ENCODE assay signal across 8 cellular contexts in the genomic region with DNA sequence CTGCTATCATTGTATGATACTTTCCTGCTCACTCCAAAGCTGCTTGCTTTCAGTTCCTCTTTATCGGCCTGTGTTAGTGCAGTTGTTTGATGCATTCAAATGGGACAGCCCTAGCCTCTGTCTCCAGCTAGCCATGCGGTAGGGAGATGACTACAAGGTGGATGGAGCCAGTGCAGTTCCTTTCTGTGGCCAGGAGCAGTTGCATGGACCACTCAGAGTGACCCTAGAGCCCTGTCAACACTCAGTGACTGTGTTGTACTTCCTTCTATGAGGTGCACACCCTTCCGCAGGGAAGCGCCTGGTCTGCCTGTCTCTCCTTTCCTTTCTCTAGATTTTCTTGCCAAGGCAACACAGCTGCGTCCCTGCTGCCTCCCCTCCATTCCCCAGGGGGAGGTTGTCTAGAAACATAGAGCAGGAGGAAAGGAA. TPM values are rescaled to one million over a fixed set of nuclear protein-coding genes. Genes with fewer than 3 reads are reported as not detected.
DNase-seq lines count a peak whose midpoint lies in the region; ATAC-seq and TF ChIP-seq lines count a peak whose summit lies in the region.

No MANE protein-coding gene starts in this region.

- H3K9me3 ChIP-seq in heart right ventricle (peaks cover 0 to 2% (median 0%) of the 10 kb centered on the region in 11 donors), upper lobe of right lung (no peaks in the 10 kb centered on the region)
- H3K9me3 ChIP-seq in CD8-positive, alpha-beta T cell (ENCODE audit: low read length) = no peaks in the 10 kb centered on the region

- H3K9me3 Mint-ChIP-seq in CD8-positive, alpha-beta T cell = no peaks in the 10 kb centered on the region

- no peak overlapping the region for H3K27ac Mint-ChIP-seq in CD8-positive, alpha-beta T cell

- CTCF ChIA-PET in CD8-positive, alpha-beta T cell (lab: Charles Lee) = no interaction called here

- H3K27me3 ChIP-seq in heart right ventricle = peaks cover 0 to 4% (median 0%) of the 10 kb centered on the region in 7 donors
- no peaks in the 10 kb centered on the region for H3K27me3 ChIP-seq in upper lobe of right lung
- no peaks in the 10 kb centered on the region for H3K27me3 ChIP-seq in CD8-positive, alpha-beta T cell (ENCODE audit: insufficient read depth, low read length)
- no peaks in the 10 kb centered on the region for H3K27me3 ChIP-seq in H7 (ENCODE audit: control insufficient read depth, insufficient read depth, low read length)

- POLR2A ChIA-PET in CD8-positive, alpha-beta T cell (lab: Charles Lee) = no interaction called here

- H3K4me1 Mint-ChIP-seq in CD8-positive, alpha-beta T cell (ENCODE audit: low read depth) = no peaks in the 10 kb centered on the region

- no peak overlapping the region for H3K4me3 Mint-ChIP-seq in CD8-positive, alpha-beta T cell

- TF ChIP-seq CTCF in heart right ventricle (IDR thresholded peaks at IDR 0.05) (no peak), upper lobe of right lung (IDR thresholded peaks at IDR 0.05) (no peak)
- TF ChIP-seq CTCF in CD8-positive, alpha-beta T cell (IDR thresholded peaks at IDR 0.05) = no peak

- ATAC-seq in heart right ventricle (peak in 6 of 8 donors; percentile 23 to 76 (median 58)), Right ventricle myocardium inferior (no peak), HG02884 (IDR thresholded peaks at IDR 0.05; ENCODE audit: unreplicated experiment) (peak; percentile 98), upper lobe of right lung (peak; percentile 37)
- no peak for ATAC-seq in CD8-positive, alpha-beta T cell

- intact Hi-C loops in heart right ventricle (cut with DNase I) = loop anchor here in 1 of 10 donors (10.0 kb wide), 1 partner anchor 57 kb away; no protein-coding TSS in a partner anchor
- intact Hi-C loops in Right ventricle myocardium inferior (cut with DNase I) = no loop called here
- intact Hi-C loops in upper lobe of right lung (cut with DNase I) = no loop called here
- intact Hi-C loops in CD8-positive, alpha-beta T cell (cut with DNase I, micrococcal nuclease) = no loop called here

- WGBS in heart right ventricle, 2 donors = 36 to 41% methylated on average over 5 of the region's 5 CpGs

- peaks cover 12% of the 10 kb centered on the region for H3K27me3 Mint-ChIP-seq in CD8-positive, alpha-beta T cell (ENCODE audit: low read depth)

- H3K4me1 ChIP-seq in heart right ventricle (peaks cover 0 to 22% (median 5%) of the 10 kb centered on the region in 9 donors), upper lobe of right lung (peaks cover 12% of the 10 kb centered on the region)
- no peaks in the 10 kb centered on the region for H3K4me1 ChIP-seq in CD8-positive, alpha-beta T cell (ENCODE audit: insufficient read depth, low read length)

- H3K36me3 ChIP-seq in heart right ventricle (no peaks in the 10 kb centered on the region), upper lobe of right lung (no peaks in the 10 kb centered on the region), H7 (replicated peaks; ENCODE audit: control insufficient read depth, insufficient read depth, low read length) (no peaks in the 10 kb centered on the region)
- H3K36me3 ChIP-seq in CD8-positive, alpha-beta T cell (ENCODE audit: insufficient read depth, low read length) = no peaks in the 10 kb centered on the region

- H3K4me3 ChIP-seq in heart right ventricle (peak overlapping the region in 1 of 10 donors; percentile 6), upper lobe of right lung (no peak overlapping the region), H7 (ENCODE audit: insufficient read depth, low read depth, low read length) (no peak overlapping the region)
- H3K4me3 ChIP-seq in CD8-positive, alpha-beta T cell (ENCODE audit: low read depth, low read length) = no peak overlapping the region

- H3K27ac ChIP-seq in heart right ventricle (peak overlapping the region in 1 of 10 donors; percentile 10), upper lobe of right lung (no peak overlapping the region)
- no peak overlapping the region for H3K27ac ChIP-seq in CD8-positive, alpha-beta T cell (ENCODE audit: low read depth, low read length)

- no peaks in the 10 kb centered on the region for H3K36me3 Mint-ChIP-seq in CD8-positive, alpha-beta T cell

- DNase-seq in heart right ventricle (peak in 1 of 2 donors; percentile 9), Right ventricle myocardium inferior (ENCODE audit: missing footprints) (no peak), NCI-H2171 (lab: John Stamatoyannopoulos, UW) (peak; percentile 97), upper lobe of right lung (no peak), NCI-H526 treated with DMSO at 0.1 percent for 48 hours (lab: John Stamatoyannopoulos, UW) (no peak), H7 (no peak)
- DNase-seq in CD8-positive, alpha-beta T cell = no peak

RNA-seq across cellular contexts. Expression of a gene that starts 33.8 kb away (rescaled TPM):
- total RNA-seq in heart right ventricle = 1 to 10 TPM; 1.5 to 3.8 (median 2.9) TPM
- 1 to 10 TPM; 2.0 to 2.1 TPM for polyA plus RNA-seq in heart right ventricle
- 4.5 TPM for total RNA-seq in Right ventricle myocardium inferior
- 47.8 TPM for total RNA-seq in upper lobe of right lung
- not detected for total RNA-seq in CD8-positive, alpha-beta T cell
- total RNA-seq in H7 (2014; rRNA removed; shearing (Covaris generic)) = 26.2 and 31.2 TPM in 2 replicates

Comparison
In these comparisons a context has a peak if more than half of its experiments do, and no peak if none do; other contexts are left out.
1. ATAC-seq: peak in heart right ventricle (6 of 8), HG02884 (single experiment) and upper lobe of right lung (single experiment); none in Right ventricle myocardium inferior (single experiment) and CD8-positive, alpha-beta T cell (single experiment).